Comparison of ENCODE assay signal across 28 cellular contexts in the genomic region with DNA sequence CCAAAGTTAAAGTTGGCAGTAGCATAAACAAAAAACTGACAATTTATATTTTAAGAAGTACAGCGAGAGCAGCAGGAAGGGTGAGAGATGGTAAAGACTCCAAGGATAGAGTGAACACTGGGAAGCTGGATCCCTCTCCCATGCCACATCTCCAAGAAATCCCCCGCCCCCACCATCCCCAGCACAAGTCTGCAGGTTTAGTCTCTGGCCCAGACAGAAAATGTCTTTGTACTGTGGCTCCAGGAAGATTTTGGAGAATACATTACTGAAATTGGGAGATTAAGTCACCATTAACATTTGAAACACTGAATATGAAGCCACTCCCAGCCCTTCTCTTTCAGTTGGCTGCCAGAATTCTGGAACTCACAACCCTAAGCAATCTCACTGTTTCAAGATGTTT.
"Had no signal": no experiment of that assay in that cellular context is flagged by ENCODE, and none has a peak within 500 bp of the region (broad histone marks: within the 10 kb centered on the region; RNA-seq: fewer than 3 reads in every experiment).

No MANE protein-coding gene starts in this region.

- H3K79me2 ChIP-seq: parathyroid adenoma had no signal

- DNase-seq: activated CD4-positive, alpha-beta memory T cell treated with anti-CD3 and anti-CD28 coated beads, Interleukin-2, amount 10 ng/mL, durations not matched to agents 7 days and 5 days; activated CD4-positive, alpha-beta T cell treated with anti-CD3 and anti-CD28 coated beads, Interleukin-2, amount 10 ng/mL, durations not matched to agents 7 days and 5 days; activated CD4-positive, CD25-positive, alpha-beta regulatory T cell treated with anti-CD3 and anti-CD28 coated beads, Interleukin-2, amount 50 U/mL, for 72 hours; activated naive CD8-positive, alpha-beta T cell treated with anti-CD3 and anti-CD28 coated beads, Interleukin-2, amount 50 U/mL, for 24 hours; activated T-cell treated with anti-CD3 and anti-CD28 coated beads, Interleukin-2, amount 50 U/mL, for 48 hours; anterior cingulate cortex; hypothalamus; immature natural killer cell; kidney; left colon; naive thymus-derived CD8-positive, alpha-beta T cell; nucleus accumbens; psoas muscle; stimulated activated CD4-positive, alpha-beta T cell treated with anti-CD3 and anti-CD28 coated beads, Interleukin-15, amount 100 ng/mL, for 24 hours; stimulated activated naive CD4-positive, alpha-beta T cell; T-helper 9 cell; WERI-Rb-1 had no signal

- H3K27me3 Mint-ChIP-seq: activated CD4-positive, alpha-beta memory T cell treated with anti-CD3 and anti-CD28 coated beads, Interleukin-2, amount 10 ng/mL, durations not matched to agents 7 days and 5 days; activated CD4-positive, alpha-beta T cell treated with anti-CD3 and anti-CD28 coated beads, Interleukin-2, amount 10 ng/mL, durations not matched to agents 7 days and 5 days; activated naive CD4-positive, alpha-beta T cell treated with anti-CD3 and anti-CD28 coated beads, Interleukin-2, amount 50 U/mL, for 24 hours; activated naive CD8-positive, alpha-beta T cell treated with anti-CD3 and anti-CD28 coated beads, Interleukin-2, amount 50 U/mL, for 24 hours; central memory CD8-positive, alpha-beta T cell; dendritic cell treated with granulocyte-macrophage colony-stimulating factor and Interleukin-4, amounts not matched to agents 40 ng/mL and 50 ng/mL, for 4 days; naive thymus-derived CD8-positive, alpha-beta T cell had no signal

- H3K36me3 ChIP-seq: esophagus muscularis mucosa, gastroesophageal sphincter, right atrium auricular region, tibial nerve, WERI-Rb-1 had no signal

- H3K27ac Mint-ChIP-seq: activated CD4-positive, alpha-beta memory T cell treated with anti-CD3 and anti-CD28 coated beads, Interleukin-2, amount 10 ng/mL, durations not matched to agents 7 days and 5 days; activated CD4-positive, alpha-beta T cell treated with anti-CD3 and anti-CD28 coated beads, Interleukin-2, amount 10 ng/mL, durations not matched to agents 7 days and 5 days; activated naive CD4-positive, alpha-beta T cell treated with anti-CD3 and anti-CD28 coated beads, Interleukin-2, amount 50 U/mL, for 24 hours; activated naive CD8-positive, alpha-beta T cell treated with anti-CD3 and anti-CD28 coated beads, Interleukin-2, amount 50 U/mL, for 24 hours; activated T-helper 2 cell treated with anti-CD3 and anti-CD28 coated beads, Interferon-gamma antibody, Interleukin-2, Interleukin-4, amounts not matched to agents 10 μg/mL and 5 μg/mL and 100 μg/mL, durations not matched to agents 14 hours and 24 hours and 36 hours; dendritic cell treated with granulocyte-macrophage colony-stimulating factor and Interleukin-4, amounts not matched to agents 40 ng/mL and 50 ng/mL, for 4 days; immature natural killer cell; naive thymus-derived CD8-positive, alpha-beta T cell; T-helper 1 cell treated with Interleukin-12 subunit alpha and Interleukin-12 subunit beta and Interleukin-4 antibody, amounts not matched to agents 30 μg/mL and 1 μg/mL, for 36 hours had no signal

- ATAC-seq: activated naive CD8-positive, alpha-beta T cell treated with anti-CD3 and anti-CD28 coated beads, Interleukin-2, amount 50 U/mL, for 24 hours; gastroesophageal sphincter; left colon; naive thymus-derived CD8-positive, alpha-beta T cell; psoas muscle had no signal

- H3K9me3 Mint-ChIP-seq: dendritic cell treated with granulocyte-macrophage colony-stimulating factor and Interleukin-4, amounts not matched to agents 40 ng/mL and 50 ng/mL, for 4 days; T-helper 1 cell treated with Interleukin-12 subunit alpha and Interleukin-12 subunit beta and Interleukin-4 antibody, amounts not matched to agents 30 μg/mL and 1 μg/mL, for 36 hours had no signal

- H3K27ac ChIP-seq: gastroesophageal sphincter, parathyroid adenoma, psoas muscle, right atrium auricular region, tibial nerve, WERI-Rb-1 had no signal

- H3K4me3 ChIP-seq: esophagus muscularis mucosa, gastroesophageal sphincter, psoas muscle, right atrium auricular region, tibial nerve had no signal

- H3K27me3 ChIP-seq: esophagus muscularis mucosa, gastroesophageal sphincter, right atrium auricular region, tibial nerve had no signal

- H3K4me1 ChIP-seq: parathyroid adenoma, psoas muscle, right atrium auricular region had no signal

- H3K36me3 Mint-ChIP-seq: activated naive CD4-positive, alpha-beta T cell treated with anti-CD3 and anti-CD28 coated beads, Interleukin-2, amount 50 U/mL, for 24 hours; immature natural killer cell; naive thymus-derived CD8-positive, alpha-beta T cell had no signal

- H2AFZ ChIP-seq: parathyroid adenoma had no signal

- H3K4me3 Mint-ChIP-seq: activated CD4-positive, alpha-beta memory T cell treated with anti-CD3 and anti-CD28 coated beads, Interleukin-2, amount 10 ng/mL, durations not matched to agents 7 days and 5 days; activated CD4-positive, alpha-beta T cell treated with anti-CD3 and anti-CD28 coated beads, Interleukin-2, amount 10 ng/mL, durations not matched to agents 7 days and 5 days; activated naive CD4-positive, alpha-beta T cell treated with anti-CD3 and anti-CD28 coated beads, Interleukin-2, amount 50 U/mL, for 24 hours; activated naive CD8-positive, alpha-beta T cell treated with anti-CD3 and anti-CD28 coated beads, Interleukin-2, amount 50 U/mL, for 24 hours; central memory CD8-positive, alpha-beta T cell; dendritic cell treated with granulocyte-macrophage colony-stimulating factor and Interleukin-4, amounts not matched to agents 40 ng/mL and 50 ng/mL, for 4 days; immature natural killer cell; naive thymus-derived CD8-positive, alpha-beta T cell; neural crest cell; T-helper 1 cell treated with Interleukin-12 subunit alpha and Interleukin-12 subunit beta and Interleukin-4 antibody, amounts not matched to agents 30 μg/mL and 1 μg/mL, for 36 hours had no signal

- H3K9me3 ChIP-seq: esophagus muscularis mucosa, gastroesophageal sphincter, psoas muscle, right atrium auricular region, tibial nerve had no signal

- H3K9ac ChIP-seq: parathyroid adenoma had no signal

- H3K4me1 Mint-ChIP-seq: activated CD4-positive, alpha-beta memory T cell treated with anti-CD3 and anti-CD28 coated beads, Interleukin-2, amount 10 ng/mL, durations not matched to agents 7 days and 5 days; activated CD4-positive, alpha-beta T cell treated with anti-CD3 and anti-CD28 coated beads, Interleukin-2, amount 10 ng/mL, durations not matched to agents 7 days and 5 days; activated naive CD4-positive, alpha-beta T cell treated with anti-CD3 and anti-CD28 coated beads, Interleukin-2, amount 50 U/mL, for 24 hours; activated naive CD8-positive, alpha-beta T cell treated with anti-CD3 and anti-CD28 coated beads, Interleukin-2, amount 50 U/mL, for 24 hours; central memory CD8-positive, alpha-beta T cell; immature natural killer cell; naive thymus-derived CD8-positive, alpha-beta T cell had no signal
